ENCODE assay signal across 8 cellular contexts in the genomic region with DNA sequence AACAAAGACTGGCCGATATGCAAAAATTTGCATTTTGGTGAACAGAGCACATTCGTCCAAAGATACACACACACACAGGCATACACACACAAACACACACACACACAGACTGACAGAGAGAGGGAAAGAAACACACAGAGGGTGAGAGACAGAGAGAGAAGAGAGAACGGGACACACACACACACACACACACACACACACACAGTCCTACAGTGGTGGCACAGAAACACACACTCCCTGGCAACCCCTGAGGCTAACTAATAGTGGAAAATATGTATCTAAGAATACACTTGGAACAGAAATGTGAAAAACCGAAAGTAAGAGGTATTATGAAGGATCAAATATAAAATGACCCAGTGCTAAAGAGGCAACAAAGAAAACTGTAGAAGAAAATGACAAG.
DNase-seq lines count a peak whose midpoint lies in the region; ATAC-seq, FAIRE-seq and TF ChIP-seq lines count a peak whose summit lies in the region.
"Not testable (repeated sequence)": the region's sequence is repeated elsewhere in the genome, so short reads cannot be mapped to it uniquely, and the experiment has no call there.

No MANE protein-coding gene starts in this region.

- H3K36me3 ChIP-seq in ascending aorta; K562 (ENCODE audit: control insufficient read depth, insufficient read depth, low read length); thoracic aorta; tibial artery: not testable (repeated sequence)

- H3K36me3 Mint-ChIP-seq in HFFc6 (ENCODE audit: low read depth); activated CD4-positive, alpha-beta T cell treated with anti-CD3 and anti-CD28 coated beads, Interleukin-2, amount 10 ng/mL, durations not matched to agents 24 days and 14 days (ENCODE audit: low read depth); activated naive CD8-positive, alpha-beta T cell treated with anti-CD3 and anti-CD28 coated beads, Interleukin-2, amount 50 U/mL, for 24 hours (ENCODE audit: low read depth): not testable (repeated sequence)

- not testable (repeated sequence) for BruUV-seq in K562 (replicated peaks; lab: Mats Ljungman, UMichigan)

- not testable (repeated sequence) for TF ChIP-seq EP300 in K562 (IDR thresholded peaks at IDR 0.05; ENCODE audit: low read length)

- not testable (repeated sequence) for H3K9me1 ChIP-seq in K562 (ENCODE audit: control insufficient read depth, insufficient read depth, low read length)

- H3K79me2 ChIP-seq in K562 (ENCODE audit: control insufficient read depth, insufficient read depth, low read length), result not testable (repeated sequence)

- 19% methylated on average over 3 of the region's 4 CpGs for WGBS in K562 (ENCODE audit: insufficient coverage, low coverage, missing lambda C conversion rate)

- H3K4me1 Mint-ChIP-seq in HFFc6 (ENCODE audit: low read depth); activated CD4-positive, alpha-beta T cell treated with anti-CD3 and anti-CD28 coated beads, Interleukin-2, amount 10 ng/mL, durations not matched to agents 24 days and 14 days; activated naive CD8-positive, alpha-beta T cell treated with anti-CD3 and anti-CD28 coated beads, Interleukin-2, amount 50 U/mL, for 24 hours: not testable (repeated sequence)

- not testable (repeated sequence) for DNase-seq in HFFc6; activated naive CD8-positive, alpha-beta T cell treated with anti-CD3 and anti-CD28 coated beads, Interleukin-2, amount 50 U/mL, for 24 hours; K562 (ENCODE audit: extremely low read depth in 1 of 4, low spot score in 3 of 4); coronary artery (ENCODE audit: low spot score)
- peak; percentile 27 for DNase-seq in activated CD4-positive, alpha-beta T cell treated with anti-CD3 and anti-CD28 coated beads, Interleukin-2, amount 10 ng/mL, durations not matched to agents 24 days and 14 days
- DNase-seq in ascending aorta (ENCODE audit: low spot score in 2 of 2) (peak in 1 of 2 donors; percentile 87), thoracic aorta (ENCODE audit: low spot score) (peak; percentile 25), tibial artery (peak; percentile 25 to 73)

- intact Hi-C loops in activated CD4-positive, alpha-beta T cell treated with anti-CD3 and anti-CD28 coated beads, Interleukin-2, amount 10 ng/mL, durations not matched to agents 24 days and 14 days (cut with micrococcal nuclease); ascending aorta (cut with DNase I); K562 (cut with micrococcal nuclease); tibial artery (cut with DNase I; ENCODE audit: low total_unique reads): not testable (repeated sequence)

- not testable (repeated sequence) for H3K4me2 ChIP-seq in K562 (ENCODE audit: insufficient read depth, low read length)

- not testable (repeated sequence) for TF ChIP-seq RAD21 in K562 (CRISPR knock-in tag; conservative IDR thresholded peaks at IDR 0.05 in 1 of 2, IDR thresholded peaks at IDR 0.05 in 1 of 2)

- ATAC-seq in activated naive CD8-positive, alpha-beta T cell treated with anti-CD3 and anti-CD28 coated beads, Interleukin-2, amount 50 U/mL, for 24 hours; K562; thoracic aorta (ENCODE audit: insufficient number of reproducible peaks, low FRiP score, low read depth): not testable (repeated sequence)

- POLR2A ChIA-PET in K562 (lab: Yijun Ruan, JAX), result not testable (repeated sequence)

- H2AFZ ChIP-seq in K562 (ENCODE audit: low read depth, low read length), result 0 out of 2 replicates have a peak overlapping the region, but pooled peaks have one; percentile 44

- CTCF ChIA-PET in K562 (lab: Yijun Ruan, JAX; ENCODE audit: low intra/inter-chr PET ratio), result not testable (repeated sequence)

- not testable (repeated sequence) for H3K9me3 ChIP-seq in ascending aorta; K562 (replicated peaks; ENCODE audit: control insufficient read depth, insufficient read depth, low read depth, low read length); thoracic aorta; tibial artery

- H3K27ac Mint-ChIP-seq in HFFc6; activated CD4-positive, alpha-beta T cell treated with anti-CD3 and anti-CD28 coated beads, Interleukin-2, amount 10 ng/mL, durations not matched to agents 24 days and 14 days: not testable (repeated sequence)
- peak overlapping the region; percentile 39 for H3K27ac Mint-ChIP-seq in activated naive CD8-positive, alpha-beta T cell treated with anti-CD3 and anti-CD28 coated beads, Interleukin-2, amount 50 U/mL, for 24 hours

- not testable (repeated sequence) for H3K4me1 ChIP-seq in ascending aorta; K562 (replicated peaks in 1 of 2; ENCODE audit: control insufficient read depth in 2 of 2, insufficient read depth in 2 of 2, low read length in 2 of 2)
- peaks cover 6 to 19% of the 10 kb centered on the region in 2 donors for H3K4me1 ChIP-seq in thoracic aorta (ENCODE audit: control insufficient read depth in 1 of 2, low read depth in 2 of 2)
- H3K4me1 ChIP-seq in tibial artery, result peaks cover 0 to 38% (median 0%) of the 10 kb centered on the region in 4 donors

- H3K4me3 ChIP-seq in ascending aorta, K562, coronary artery: not testable (repeated sequence)
- H3K4me3 ChIP-seq in thoracic aorta, result peak overlapping the region; percentile 52
- peak overlapping the region; percentile 14 to 21 for H3K4me3 ChIP-seq in tibial artery

- H3K27me3 Mint-ChIP-seq in HFFc6 (ENCODE audit: insufficient read depth); activated CD4-positive, alpha-beta T cell treated with anti-CD3 and anti-CD28 coated beads, Interleukin-2, amount 10 ng/mL, durations not matched to agents 24 days and 14 days; activated naive CD8-positive, alpha-beta T cell treated with anti-CD3 and anti-CD28 coated beads, Interleukin-2, amount 50 U/mL, for 24 hours: not testable (repeated sequence)

- not testable (repeated sequence) for H3K9me3 Mint-ChIP-seq in HFFc6; activated CD4-positive, alpha-beta T cell treated with anti-CD3 and anti-CD28 coated beads, Interleukin-2, amount 10 ng/mL, durations not matched to agents 24 days and 14 days; activated naive CD8-positive, alpha-beta T cell treated with anti-CD3 and anti-CD28 coated beads, Interleukin-2, amount 50 U/mL, for 24 hours

- H3K27ac ChIP-seq in ascending aorta (peak overlapping the region; percentile 63 to 65), coronary artery (peak overlapping the region; percentile 46 to 80), thoracic aorta (peak overlapping the region; percentile 58 to 96), tibial artery (peak overlapping the region; percentile 54 to 71)
- H3K27ac ChIP-seq in K562 (ENCODE audit: extremely low read depth, low read depth, low read length), result not testable (repeated sequence)

- FAIRE-seq in K562 (lab: Jason Lieb, UNC), result not testable (repeated sequence)

- in situ Hi-C loops in K562 (cut with MboI), result loop anchor here (25.0 kb wide), 1 partner anchor 1025 kb away; no protein-coding TSS in a partner anchor

- not testable (repeated sequence) for H4K20me1 ChIP-seq in K562 (replicated peaks; ENCODE audit: control insufficient read depth, insufficient read depth, low read length)

- not testable (repeated sequence) for TF ChIP-seq POLR2A in K562 (conservative IDR thresholded peaks at IDR 0.05)

- H3K9ac ChIP-seq in K562 (ENCODE audit: insufficient read depth in 1 of 2, low read depth in 2 of 2, low read length in 2 of 2), result not testable (repeated sequence)

- not testable (repeated sequence) for H3K27me3 ChIP-seq in ascending aorta; K562 (ENCODE audit: control insufficient read depth in 2 of 2, insufficient read depth in 2 of 2, low read length in 2 of 2); thoracic aorta (replicated peaks; ENCODE audit: insufficient read depth); tibial artery

- peak overlapping the region; percentile 0; the same call in 1 of the 2 replicates for H3K4me3 Mint-ChIP-seq in HFFc6
- H3K4me3 Mint-ChIP-seq in activated CD4-positive, alpha-beta T cell treated with anti-CD3 and anti-CD28 coated beads, Interleukin-2, amount 10 ng/mL, durations not matched to agents 24 days and 14 days; activated naive CD8-positive, alpha-beta T cell treated with anti-CD3 and anti-CD28 coated beads, Interleukin-2, amount 50 U/mL, for 24 hours: not testable (repeated sequence)

- TF ChIP-seq CTCF in HFFc6 (IDR thresholded peaks at IDR 0.05); ascending aorta (IDR thresholded peaks at IDR 0.05); K562 (IDR thresholded peaks at IDR 0.05 in 2 of 3, conservative IDR thresholded peaks at IDR 0.05 in 1 of 3; ENCODE audit: insufficient read depth in 2 of 3, low read depth in 1 of 3, low read length in 3 of 3); coronary artery (IDR thresholded peaks at IDR 0.05); thoracic aorta (IDR thresholded peaks at IDR 0.05); tibial artery (IDR thresholded peaks at IDR 0.05): not testable (repeated sequence)
